ENCODE assay signal across 14 cellular contexts in genomic region chr2:12824304-12824761, GRCh38.
A peak's percentile ranks its signal among the peaks of the same experiment; 100 is the strongest.
DNase-seq lines count a peak whose midpoint lies in the region; ATAC-seq and TF ChIP-seq lines count a peak whose summit lies in the region.
"Had no signal": no experiment of that assay in that cellular context is flagged by ENCODE, and none has a peak within 500 bp of the region (broad histone marks: within the 10 kb centered on the region; RNA-seq: fewer than 3 reads in every experiment).

No MANE protein-coding gene starts in this region.

- H3K4me3 ChIP-seq in BLaER1 treated with 17β-estradiol and CSF1 and Interleukin-3, amounts not matched to agents 10 nM and 100 nM = no peak overlapping the region; a peak in 1 of 20 replicates
- H3K4me3 ChIP-seq in psoas muscle = no peak overlapping the region
- H3K4me3 ChIP-seq: SJSA1 had no signal

- H3K27ac Mint-ChIP-seq in glutamatergic neuron (ENCODE audit: unreplicated experiment) = peak overlapping the region; percentile 98
- no peak overlapping the region for H3K27ac Mint-ChIP-seq in activated CD4-positive, alpha-beta memory T cell treated with anti-CD3 and anti-CD28 coated beads for 36 hours
- H3K27ac Mint-ChIP-seq: CD14-positive monocyte had no signal

- peaks cover 16% of the 10 kb centered on the region for H3K9me3 Mint-ChIP-seq in glutamatergic neuron (ENCODE audit: unreplicated experiment)
- no peaks in the 10 kb centered on the region for H3K9me3 Mint-ChIP-seq in activated CD4-positive, alpha-beta memory T cell treated with anti-CD3 and anti-CD28 coated beads for 36 hours
- H3K9me3 Mint-ChIP-seq: central memory CD8-positive, alpha-beta T cell had no signal

- ATAC-seq in psoas muscle = peak in 3 of 4 donors; percentile 34 to 57 (median 41)

- H3K27ac ChIP-seq in BLaER1 treated with 17β-estradiol and CSF1 and Interleukin-3, amounts not matched to agents 10 nM and 100 nM = peak overlapping the region in 7 of 11 experiments; percentile 40 to 68 (median 55); a peak in 11 of 22 replicates
- H3K27ac ChIP-seq in psoas muscle = peak overlapping the region; percentile 78
- H3K27ac ChIP-seq: HL-60, SJSA1 had no signal

- peak overlapping the region; percentile 49 to 86 (median 72); a peak in 21 of 22 replicates for H3K4me2 ChIP-seq in BLaER1 treated with 17β-estradiol and CSF1 and Interleukin-3, amounts not matched to agents 10 nM and 100 nM

- peak overlapping the region in 4 of 11 experiments; percentile 9 to 50 (median 38); a peak in 4 of 22 replicates for H3K9ac ChIP-seq in BLaER1 treated with 17β-estradiol and CSF1 and Interleukin-3, amounts not matched to agents 10 nM and 100 nM

- H3K27me3 ChIP-seq in BLaER1 treated with 17β-estradiol and CSF1 and Interleukin-3, amounts not matched to agents 10 nM and 100 nM = no peaks in the 10 kb centered on the region
- H3K27me3 ChIP-seq in psoas muscle (ENCODE audit: insufficient read depth in 3 of 3, low read length in 2 of 3) = no peaks in the 10 kb centered on the region
- H3K27me3 ChIP-seq: SJSA1 had no signal

- TF ChIP-seq CTCF in glutamatergic neuron (IDR thresholded peaks at IDR 0.05; ENCODE audit: partially characterized antibody, unreplicated experiment) = no peak
- TF ChIP-seq CTCF in psoas muscle (IDR thresholded peaks at IDR 0.05) = no peak

- H3K9me3 ChIP-seq in BLaER1 treated with 17β-estradiol and CSF1 and Interleukin-3, amounts not matched to agents 10 nM and 100 nM (replicated peaks in 1 of 11) = no peaks in the 10 kb centered on the region
- no peaks in the 10 kb centered on the region for H3K9me3 ChIP-seq in psoas muscle
- H3K9me3 ChIP-seq: SJSA1 had no signal

- H3K36me3 Mint-ChIP-seq in glutamatergic neuron (ENCODE audit: unreplicated experiment) = no peaks in the 10 kb centered on the region
- no peaks in the 10 kb centered on the region for H3K36me3 Mint-ChIP-seq in activated CD4-positive, alpha-beta memory T cell treated with anti-CD3 and anti-CD28 coated beads for 36 hours
- H3K36me3 Mint-ChIP-seq: CD14-positive monocyte had no signal

- WGBS in psoas muscle, 3 donors = 16 to 47% (median 37%) methylated on average over 3 of the region's 3 CpGs

- H3K4me1 Mint-ChIP-seq in glutamatergic neuron (ENCODE audit: low read depth, unreplicated experiment) = peaks cover 56% of the 10 kb centered on the region
- H3K4me1 Mint-ChIP-seq in activated CD4-positive, alpha-beta memory T cell treated with anti-CD3 and anti-CD28 coated beads for 36 hours (ENCODE audit: low read depth) = peaks cover 18% of the 10 kb centered on the region
- H3K4me1 Mint-ChIP-seq: central memory CD8-positive, alpha-beta T cell had no signal

- no peaks in the 10 kb centered on the region for H4K20me1 ChIP-seq in BLaER1 treated with 17β-estradiol and CSF1 and Interleukin-3, amounts not matched to agents 10 nM and 100 nM

- CTCF ChIA-PET in activated CD4-positive, alpha-beta memory T cell treated with anti-CD3 and anti-CD28 coated beads for 36 hours (lab: Charles Lee) = interaction anchor here (1.8 kb wide), 1 partner anchor 183 kb away, joined by 7 read pairs; no protein-coding TSS in a partner anchor

- intact Hi-C loops in psoas muscle (cut with DNase I) = loop anchor here in 1 of 2 donors (5.0 kb wide), 1 partner anchor 58 kb away; no protein-coding TSS in a partner anchor
- intact Hi-C loops in activated CD4-positive, alpha-beta memory T cell treated with anti-CD3 and anti-CD28 coated beads for 36 hours (cut with micrococcal nuclease) = no loop called here

- no peaks in the 10 kb centered on the region for H3K36me3 ChIP-seq in BLaER1 treated with 17β-estradiol and CSF1 and Interleukin-3, amounts not matched to agents 10 nM and 100 nM
- H3K36me3 ChIP-seq in psoas muscle (ENCODE audit: insufficient read depth in 1 of 2, low read depth in 1 of 2) = no peaks in the 10 kb centered on the region
- H3K36me3 ChIP-seq: SJSA1 had no signal

- peaks cover 14 to 34% (median 28%) of the 10 kb centered on the region in 10 experiments for H3K4me1 ChIP-seq in BLaER1 treated with 17β-estradiol and CSF1 and Interleukin-3, amounts not matched to agents 10 nM and 100 nM
- peaks cover 14% of the 10 kb centered on the region for H3K4me1 ChIP-seq in psoas muscle

- DNase-seq in SK-N-DZ (ENCODE audit: low spot score) (peak; percentile 31), glutamatergic neuron (peak; percentile 69), psoas muscle (peak in 1 of 2 donors; percentile 52), mucosa of gallbladder (ENCODE audit: low spot score) (no peak), H4 (ENCODE audit: low spot score) (no peak)
- DNase-seq in stimulated activated CD4-positive, alpha-beta T cell treated with anti-CD3 and anti-CD28 coated beads, Interleukin-1b, Interleukin-23, amount 100 ng/mL, for 48 hours = no peak
- DNase-seq in activated CD4-positive, alpha-beta memory T cell treated with anti-CD3 and anti-CD28 coated beads for 36 hours = no peak
- DNase-seq: NCI-H187; stimulated activated naive CD4-positive, alpha-beta T cell had no signal

- peak overlapping the region; percentile 77 for H3K4me3 Mint-ChIP-seq in glutamatergic neuron (ENCODE audit: unreplicated experiment)
- H3K4me3 Mint-ChIP-seq in activated CD4-positive, alpha-beta memory T cell treated with anti-CD3 and anti-CD28 coated beads for 36 hours = no peak overlapping the region
- H3K4me3 Mint-ChIP-seq: CD14-positive monocyte; central memory CD8-positive, alpha-beta T cell had no signal

- peaks cover 11% of the 10 kb centered on the region for H3K27me3 Mint-ChIP-seq in glutamatergic neuron (ENCODE audit: unreplicated experiment)
- no peaks in the 10 kb centered on the region for H3K27me3 Mint-ChIP-seq in activated CD4-positive, alpha-beta memory T cell treated with anti-CD3 and anti-CD28 coated beads for 36 hours

- POLR2A ChIA-PET in activated CD4-positive, alpha-beta memory T cell treated with anti-CD3 and anti-CD28 coated beads for 36 hours (lab: Charles Lee) = no interaction called here

Comparison
In these comparisons a context has a peak if more than half of its experiments do, and no peak if none do; other contexts are left out.
1. DNase-seq: peak in SK-N-DZ (single experiment) and glutamatergic neuron (single experiment); none in mucosa of gallbladder (single experiment), stimulated activated CD4-positive, alpha-beta T cell treated with anti-CD3 and anti-CD28 coated beads, Interleukin-1b, Interleukin-23, amount 100 ng/mL, for 48 hours (single experiment), activated CD4-positive, alpha-beta memory T cell treated with anti-CD3 and anti-CD28 coated beads for 36 hours (single experiment) and H4 (single experiment).